ENCODE assay signal across 8 cellular contexts in genomic region chr11:105793092-105793491, GRCh38.
"Had no signal": no experiment of that assay in that cellular context is flagged by ENCODE, and none has a peak within 500 bp of the region (broad histone marks: within the 10 kb centered on the region; RNA-seq: fewer than 3 reads in every experiment).

No MANE protein-coding gene starts in this region.

- H3K9me3 Mint-ChIP-seq: GM23338, H9 had no signal

- H3K4me1 Mint-ChIP-seq: GM23338 had no signal

- H3K9ac ChIP-seq: GM23248 had no signal

- H2AFZ ChIP-seq: GM23248, GM23338 had no signal

- H3K27ac ChIP-seq: GM23248 had no signal

- H3K9me3 ChIP-seq: HAP-1 had no signal

- H3K27ac Mint-ChIP-seq: GM23338, H9, HFFc6 had no signal

- H3K4me3 ChIP-seq: GM23248, GM23338, HAP-1 had no signal

- DNase-seq: GM23248, GOT3, H7, H9, HCEC 1CT, HFFc6 had no signal

- H3K4me3 Mint-ChIP-seq: GM23338, H9, HFFc6 had no signal

- H3K4me2 ChIP-seq: GM23338 had no signal

- H3K36me3 ChIP-seq: HAP-1 had no signal

- H3K4me1 ChIP-seq: HAP-1 had no signal

- ATAC-seq: GM23338 had no signal
